8 cellular contexts compared by ENCODE assay signal in genomic region chr1:243255791-243256512, GRCh38. TPM values are rescaled to one million over a fixed set of nuclear protein-coding genes. Genes with fewer than 3 reads are reported as not detected.
DNase-seq lines count a peak whose midpoint lies in the region; ATAC-seq and TF ChIP-seq lines count a peak whose summit lies in the region.

TSS of gene SDCCAG8 (plus strand) at chr1:243256041. CDS start at chr1:243256174, 133 bp downstream.

- H3K9ac ChIP-seq in mammary epithelial cell (ENCODE audit: insufficient read depth, low read length) (peak within 1 kb of the TSS; percentile 70), iPS-20b (ENCODE audit: low read depth, low read length) (peak within 1 kb of the TSS; percentile 85)

- under 1% methylated on average over 29 of the region's 32 CpGs for WGBS in mammary epithelial cell (ENCODE audit: low coverage, missing lambda C conversion rate)

- dilution Hi-C loops in mammary epithelial cell (cut with HindIII; ENCODE audit: low sequenced_read_pairs) = no loop called here

- H3K9me3 ChIP-seq in WERI-Rb-1 (ENCODE audit: severe bottlenecking) = no peaks in the 10 kb centered on the region
- H3K9me3 ChIP-seq in mammary epithelial cell (replicated peaks; ENCODE audit: insufficient read depth, low read length) = no peaks in the 10 kb centered on the region
- H3K9me3 ChIP-seq in iPS-20b (ENCODE audit: insufficient read depth, low read depth, low read length) = no peaks in the 10 kb centered on the region

- CTCF ChIA-PET in mammary epithelial cell (lab: Charles Lee; ENCODE audit: low non-redundant PET) = no interaction called here

- H3K27ac ChIP-seq in WERI-Rb-1 (peak within 1 kb of the TSS; percentile 97), mammary epithelial cell (ENCODE audit: insufficient read depth, low read depth, low read length) (peak within 1 kb of the TSS; percentile 61), iPS-20b (ENCODE audit: low read length) (peak within 1 kb of the TSS; percentile 91), skin epidermis (peak within 1 kb of the TSS; percentile 83 to 98 (median 93))

- peak within 1 kb of the TSS; percentile 91 for H2AFZ ChIP-seq in mammary epithelial cell (ENCODE audit: low read depth, low read length)

- DNase-seq in ACHN = peak; percentile 100
- peak; percentile 99 for DNase-seq in NCI-H2227 (lab: John Stamatoyannopoulos, UW; ENCODE audit: unreplicated experiment)
- DNase-seq in WERI-Rb-1 = peak; percentile 100
- peak; percentile 99 for DNase-seq in mammary epithelial cell

- peaks cover 3% of the 10 kb centered on the region for H3K36me3 ChIP-seq in WERI-Rb-1
- no peaks in the 10 kb centered on the region for H3K36me3 ChIP-seq in mammary epithelial cell (ENCODE audit: insufficient read depth, low read length)
- no peaks in the 10 kb centered on the region for H3K36me3 ChIP-seq in iPS-20b (ENCODE audit: insufficient read depth, low read depth, low read length)

- intact Hi-C loops in mammary epithelial cell (cut with micrococcal nuclease) = loop anchor here (2.0 kb wide), 2 partner anchors 31 to 69 kb away; no protein-coding TSS in a partner anchor

- no peaks in the 10 kb centered on the region for H3K27me3 ChIP-seq in WERI-Rb-1 (ENCODE audit: insufficient read depth, low read depth, severe bottlenecking)
- no peaks in the 10 kb centered on the region for H3K27me3 ChIP-seq in mammary epithelial cell (ENCODE audit: insufficient read depth, low read length)
- no peaks in the 10 kb centered on the region for H3K27me3 ChIP-seq in iPS-20b (ENCODE audit: insufficient read depth, low read length)

- in situ Hi-C loops in ACHN (cut with HindIII; ENCODE audit: low pct_ligation_motif_present, low pct_unique_long_range_greater_than_20kb, low sequenced_read_pairs) = no loop called here
- in situ Hi-C loops in mammary epithelial cell (cut with MboI; ENCODE audit: low sequenced_read_pairs in 2 of 2) = no loop called here

- BruUV-seq in mammary epithelial cell (replicated peaks; lab: Mats Ljungman, UMichigan) = TSS peak; percentile 61

- H3K4me1 ChIP-seq in mammary epithelial cell (ENCODE audit: insufficient read depth, low read length) (peaks cover 20% of the 10 kb centered on the region), iPS-20b (ENCODE audit: insufficient read depth, low read length) (peaks cover 15% of the 10 kb centered on the region)

- TF ChIP-seq CTCF in WERI-Rb-1 (IDR thresholded peaks at IDR 0.05; ENCODE audit: low read depth, low read length) = no peak
- TF ChIP-seq CTCF in mammary epithelial cell (conservative IDR thresholded peaks at IDR 0.05 in 1 of 2, IDR thresholded peaks at IDR 0.05 in 1 of 2; ENCODE audit: extremely low read depth in 1 of 2, insufficient read depth in 1 of 2, low read depth in 1 of 2, low read length in 2 of 2) = no peak

- H3K4me3 ChIP-seq in WERI-Rb-1 (ENCODE audit: low read depth, low read length) (peak within 1 kb of the TSS; percentile 90), mammary epithelial cell (replicated peaks in 1 of 3; ENCODE audit: insufficient read depth in 1 of 3, low read depth in 2 of 3, low read length in 3 of 3) (peak within 1 kb of the TSS; percentile 78 to 95 (median 79)), iPS-20b (ENCODE audit: low read length) (peak within 1 kb of the TSS; percentile 99), skin epidermis (peak within 1 kb of the TSS; percentile 59 to 97 (median 83))

- ATAC-seq in GM18873 (IDR thresholded peaks at IDR 0.05; ENCODE audit: low FRiP score, unreplicated experiment) (peak; percentile 78), HG03139 (IDR thresholded peaks at IDR 0.05; ENCODE audit: unreplicated experiment) (peak; percentile 64)

- no peaks in the 10 kb centered on the region for H4K20me1 ChIP-seq in mammary epithelial cell (ENCODE audit: insufficient read depth, low read length)

- peak within 1 kb of the TSS; percentile 86 for H3K4me2 ChIP-seq in mammary epithelial cell (ENCODE audit: insufficient read depth, low read depth, low read length)

- H3K79me2 ChIP-seq in mammary epithelial cell (ENCODE audit: insufficient read depth, low read length) = peaks cover 83% of the 10 kb centered on the region

RNA-seq across cellular contexts. Expression of gene SDCCAG8, which starts in this region (rescaled TPM):
- 10 to 100 TPM; 34.7 to 42.1 TPM for total RNA-seq in mammary epithelial cell
- 22.4 TPM for polyA plus RNA-seq in mammary epithelial cell
- 33.5 TPM for polyA minus RNA-seq in mammary epithelial cell

Comparison
In these comparisons a context has a peak if more than half of its experiments do, and no peak if none do; other contexts are left out.
1. Peak in every context shown above with its lines: DNase-seq, ATAC-seq, H3K4me3 ChIP-seq and H3K27ac ChIP-seq.